Comparison of ENCODE assay signal across 18 cellular contexts in genomic region chr7:105496501-105496900, GRCh38. TPM values are rescaled to one million over a fixed set of nuclear protein-coding genes. Genes with fewer than 3 reads are reported as not detected.
DNase-seq lines count a peak whose midpoint lies in the region; ATAC-seq, FAIRE-seq and TF ChIP-seq lines count a peak whose summit lies in the region.
"Had no signal": no experiment of that assay in that cellular context is flagged by ENCODE, and none has a peak within 500 bp of the region (broad histone marks: within the 10 kb centered on the region; RNA-seq: fewer than 3 reads in every experiment).

No MANE protein-coding gene starts in this region.

- in situ Hi-C loops in astrocyte of the spinal cord (cut with HindIII; ENCODE audit: low sequenced_read_pairs), result no loop called here

- no peaks in the 10 kb centered on the region for H3K9me3 ChIP-seq in small intestine (ENCODE audit: control insufficient read depth, low read depth)
- H3K9me3 ChIP-seq: spleen had no signal

- no peak for ATAC-seq in GM18498 (IDR thresholded peaks at IDR 0.05; ENCODE audit: unreplicated experiment)
- ATAC-seq in HG02763 (IDR thresholded peaks at IDR 0.05; ENCODE audit: unreplicated experiment), result no peak
- ATAC-seq in HG03565 (IDR thresholded peaks at IDR 0.05; ENCODE audit: unreplicated experiment), result no peak
- ATAC-seq: stimulated activated naive CD8-positive, alpha-beta T cell treated with anti-CD3 and anti-CD28 coated beads, Interleukin-15, Interleukin-2, amounts not matched to agents 100 U/mL and 50 U/mL, for 24 hours had no signal

- H3K27me3 Mint-ChIP-seq in HFFc6 (ENCODE audit: insufficient read depth), result no peaks in the 10 kb centered on the region; the same call in 1 of the 2 replicates
- H3K27me3 Mint-ChIP-seq: CD8-positive, alpha-beta memory T cell had no signal

- 71 to 79% (median 76%) methylated on average over 2 of the region's 2 CpGs for WGBS in small intestine, 3 donors

- no peaks in the 10 kb centered on the region for H3K9me3 Mint-ChIP-seq in HFFc6
- H3K9me3 Mint-ChIP-seq: CD8-positive, alpha-beta memory T cell had no signal

- peaks cover 56% of the 10 kb centered on the region for H3K4me1 Mint-ChIP-seq in HFFc6 (ENCODE audit: low read depth)
- H3K4me1 Mint-ChIP-seq: CD8-positive, alpha-beta memory T cell had no signal

- H3K36me3 Mint-ChIP-seq in HFFc6 (ENCODE audit: low read depth), result peaks cover 20% of the 10 kb centered on the region; the same call in 1 of the 2 replicates

- no peaks in the 10 kb centered on the region for H3K27me3 ChIP-seq in small intestine (ENCODE audit: control insufficient read depth in 2 of 2, insufficient read depth in 2 of 2, low read length in 2 of 2)
- H3K27me3 ChIP-seq: spleen had no signal

- FAIRE-seq in small intestine (lab: Jason Lieb, UNC), result no peak
- FAIRE-seq: GM12892 had no signal

- DNase-seq in HFFc6 (peak; percentile 57), astrocyte of the spinal cord (ENCODE audit: low read depth, low spot score) (peak; percentile 69), glomerular visceral epithelial cell (ENCODE audit: extremely low spot score) (peak; percentile 30), small intestine (no peak)
- DNase-seq: activated CD4-positive, CD25-positive, alpha-beta regulatory T cell; activated naive CD4-positive, alpha-beta T cell; CD8-positive, alpha-beta memory T cell; head of caudate nucleus; NCI-H187; NCI-H524 treated with DMSO at 0.1 percent for 48 hours; PC-9; spleen; stimulated activated naive CD8-positive, alpha-beta T cell treated with anti-CD3 and anti-CD28 coated beads, Interleukin-15, Interleukin-2, amounts not matched to agents 100 U/mL and 50 U/mL, for 24 hours had no signal

- TF ChIP-seq CTCF in HFFc6 (IDR thresholded peaks at IDR 0.05), result no peak
- no peak for TF ChIP-seq CTCF in astrocyte of the spinal cord (IDR thresholded peaks at IDR 0.05; ENCODE audit: low read depth, low read length)

- peak overlapping the region; percentile 86 for H3K27ac Mint-ChIP-seq in HFFc6

- H3K4me1 ChIP-seq in small intestine (ENCODE audit: control insufficient read depth in 2 of 2, insufficient read depth in 1 of 2, low read depth in 1 of 2, low read length in 1 of 2), result no peaks in the 10 kb centered on the region
- H3K4me1 ChIP-seq: parathyroid adenoma, spleen had no signal

- H3K4me3 ChIP-seq in astrocyte of the spinal cord (ENCODE audit: low read depth, low read length) (no peak overlapping the region), small intestine (ENCODE audit: low read depth in 1 of 2, low read length in 2 of 2) (no peak overlapping the region)
- H3K4me3 ChIP-seq: PC-9, spleen had no signal

- no peak overlapping the region for H3K27ac ChIP-seq in small intestine (ENCODE audit: low read depth in 1 of 2, low read length in 1 of 2)
- H3K27ac ChIP-seq: parathyroid adenoma, PC-9, spleen had no signal

- H3K4me3 Mint-ChIP-seq in HFFc6, result peak overlapping the region; percentile 58
- H3K4me3 Mint-ChIP-seq: CD8-positive, alpha-beta memory T cell had no signal

- peaks cover 0 to 4% of the 10 kb centered on the region in 2 donors for H3K36me3 ChIP-seq in small intestine (ENCODE audit: control insufficient read depth in 2 of 2, insufficient read depth in 2 of 2, low read length in 2 of 2)

RNA-seq across cellular contexts. Expression of gene PUS7, which starts 25.6 kb away (rescaled TPM):
- total RNA-seq in HFFc6 (2021; fragmentation: NEBNext Ultra II Directional; extraction: Animal tissue kit (Norgen Biotek cat#: 25700)), result 10 to 100 TPM; 15.1 to 19.6 (median 17.3) TPM
- polyA plus RNA-seq in small intestine, result 1 to 10 TPM; 1.3 to 7.1 (median 1.6) TPM

RNA-seq across cellular contexts. Expression of gene RINT1, which starts 35.5 kb away (rescaled TPM):
- 10 to 100 TPM; 21.3 to 26.5 (median 22.4) TPM for total RNA-seq in HFFc6 (2021; fragmentation: NEBNext Ultra II Directional; extraction: Animal tissue kit (Norgen Biotek cat#: 25700))
- polyA plus RNA-seq in small intestine, result 10 to 100 TPM in 1 of 3 donors, 1 to 10 TPM in 2; 9.3 to 11.6 (median 9.8) TPM
